Comparison of ENCODE assay signal across 1 cellular context in the genomic region with DNA sequence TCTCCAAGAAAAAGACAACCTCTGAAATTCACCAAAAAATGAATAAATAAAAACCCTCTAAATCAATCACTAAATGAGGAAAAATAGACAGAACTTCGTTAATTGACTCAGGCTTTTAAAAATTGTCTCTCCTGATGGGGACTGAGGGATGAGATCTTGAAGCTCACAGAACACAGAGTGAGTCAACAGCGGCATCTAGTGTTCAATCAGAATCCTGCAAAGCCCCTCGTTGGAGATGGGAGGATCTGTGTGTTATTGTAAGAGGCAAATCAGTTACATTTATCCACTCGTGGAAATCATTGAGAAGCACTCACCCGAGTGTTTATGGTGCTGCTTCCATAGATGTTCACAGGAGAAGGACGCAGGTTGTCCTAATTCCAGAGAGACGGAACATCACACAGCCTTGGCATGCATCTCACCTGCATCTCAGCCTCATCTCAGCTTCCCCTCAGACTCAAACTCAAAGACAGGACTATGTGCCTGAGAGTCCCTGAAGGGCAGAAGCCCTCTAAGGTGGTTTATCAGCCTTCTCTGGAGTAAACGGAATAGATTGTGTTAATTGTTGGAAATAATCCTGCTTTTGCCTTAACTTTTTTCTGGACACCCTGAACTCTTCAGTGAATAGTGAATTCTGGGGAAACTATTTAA.
TF ChIP-seq lines count a peak whose summit lies in the region.

No MANE protein-coding gene starts in this region.

TF ChIP-seq in GM23338, 12 proteins besides CTCF, POLR2A, EP300 and RAD21 (continued from another document):
- TF ChIP-seq ZNF462 (CRISPR knock-in tag; IDR thresholded peaks at IDR 0.05) (no peak), ETS1 (IDR thresholded peaks at IDR 0.05) (no peak)
TF ChIP-seq in GM23338: peak in this region for 0.
